ENCODE assay signal across 23 cellular contexts in the genomic region with DNA sequence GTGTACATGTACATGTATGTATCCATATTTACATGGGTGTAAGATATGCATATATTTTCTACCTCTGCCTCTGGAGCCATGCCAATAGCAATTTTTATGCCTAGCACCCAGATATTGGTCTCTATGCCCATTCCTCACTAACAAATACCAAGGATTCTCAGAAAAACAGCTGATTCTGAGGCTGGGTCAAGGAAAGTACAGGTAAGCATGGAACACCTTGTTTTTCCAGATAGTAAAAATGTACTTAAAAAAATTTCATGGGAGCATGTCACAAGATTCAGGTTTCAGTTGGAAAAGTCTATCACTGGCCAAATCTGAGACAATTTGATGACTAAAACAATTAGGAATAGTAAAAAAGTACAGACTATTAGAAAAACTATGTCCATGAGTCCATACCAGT.
A peak's percentile ranks its signal among the peaks of the same experiment; 100 is the strongest.
DNase-seq lines count a peak whose midpoint lies in the region; ATAC-seq and TF ChIP-seq lines count a peak whose summit lies in the region.
"Had no signal": no experiment of that assay in that cellular context is flagged by ENCODE, and none has a peak within 500 bp of the region (broad histone marks: within the 10 kb centered on the region; RNA-seq: fewer than 3 reads in every experiment).

No MANE protein-coding gene starts in this region.

- H3K36me3 ChIP-seq in psoas muscle (ENCODE audit: insufficient read depth in 1 of 2, low read depth in 1 of 2) (peaks cover 0 to 1% of the 10 kb centered on the region in 2 donors), body of pancreas (replicated peaks in 1 of 2; ENCODE audit: insufficient read depth in 1 of 2, low read depth in 2 of 2) (no peaks in the 10 kb centered on the region)
- H3K36me3 ChIP-seq: BLaER1 treated with 17β-estradiol and CSF1 and Interleukin-3, amounts not matched to agents 10 nM and 100 nM had no signal

- CTCF ChIA-PET in WTC11 (lab: Charles Lee): no interaction called here

- intact Hi-C loops in psoas muscle (cut with DNase I) (no loop called here), body of pancreas (cut with DNase I) (no loop called here)

- no peak overlapping the region for H3K4me3 Mint-ChIP-seq in WTC11
- H3K4me3 Mint-ChIP-seq in nephron progenitor cell: no peak overlapping the region
- H3K4me3 Mint-ChIP-seq: B cell; CD4-positive, alpha-beta T cell; CD8-positive, alpha-beta T cell had no signal

- DNase-seq in WTC11 (ENCODE audit: low spot score) (no peak), nephron progenitor cell (no peak), psoas muscle (no peak), body of pancreas (no peak), dedifferentiated amniotic fluid mesenchymal stem cell (ENCODE audit: extremely low spot score) (no peak)
- DNase-seq: 8988T; ACHN; AML-193; Caco-2; Calu3; CD4-positive, alpha-beta T cell; CD8-positive, alpha-beta T cell; DMS 273 treated with DMSO at 0.1 percent for 48 hours; DMS153; DMS53; DMS79; DND-41; EL; GDM1 had no signal

- H3K4me1 Mint-ChIP-seq in WTC11: peaks cover 6% of the 10 kb centered on the region
- H3K4me1 Mint-ChIP-seq in nephron progenitor cell: peaks cover 20% of the 10 kb centered on the region
- H3K4me1 Mint-ChIP-seq: B cell had no signal

- H3K27me3 Mint-ChIP-seq in WTC11 (ENCODE audit: low read depth) (no peaks in the 10 kb centered on the region), nephron progenitor cell (ENCODE audit: low read depth, poor library complexity) (peaks cover 7% of the 10 kb centered on the region)

- H3K27ac ChIP-seq in psoas muscle (peak overlapping the region; percentile 21), body of pancreas (no peak overlapping the region)
- H3K27ac ChIP-seq: BLaER1 treated with 17β-estradiol and CSF1 and Interleukin-3, amounts not matched to agents 10 nM and 100 nM; C4-2B had no signal

- TF ChIP-seq POLR2A in body of pancreas (IDR thresholded peaks at IDR 0.05): no peak

- H3K27ac Mint-ChIP-seq in WTC11: no peak overlapping the region
- peak overlapping the region; percentile 20 for H3K27ac Mint-ChIP-seq in nephron progenitor cell
- H3K27ac Mint-ChIP-seq: B cell; CD4-positive, alpha-beta T cell; CD8-positive, alpha-beta T cell had no signal

- POLR2A ChIA-PET in WTC11 (lab: Charles Lee): no interaction called here

- ATAC-seq in WTC11 (no peak), psoas muscle (no peak), body of pancreas (no peak)
- ATAC-seq: CD8-positive, alpha-beta T cell; GM12878 had no signal

- H3K36me3 Mint-ChIP-seq in WTC11 (no peaks in the 10 kb centered on the region), nephron progenitor cell (ENCODE audit: low read depth) (peaks cover 3% of the 10 kb centered on the region)
- H3K36me3 Mint-ChIP-seq: CD8-positive, alpha-beta T cell had no signal

- no peak for TF ChIP-seq CTCF in WTC11 (IDR thresholded peaks at IDR 0.05)
- TF ChIP-seq CTCF in nephron progenitor cell (IDR thresholded peaks at IDR 0.05): no peak
- no peak for TF ChIP-seq CTCF in psoas muscle (IDR thresholded peaks at IDR 0.05)
- TF ChIP-seq CTCF in body of pancreas (IDR thresholded peaks at IDR 0.05): no peak

- H3K9me3 ChIP-seq in psoas muscle (no peaks in the 10 kb centered on the region), body of pancreas (no peaks in the 10 kb centered on the region)
- H3K9me3 ChIP-seq: BLaER1 treated with 17β-estradiol and CSF1 and Interleukin-3, amounts not matched to agents 10 nM and 100 nM; Caco-2 had no signal

- H3K9me3 Mint-ChIP-seq in WTC11: peaks cover 15% of the 10 kb centered on the region
- no peaks in the 10 kb centered on the region for H3K9me3 Mint-ChIP-seq in nephron progenitor cell
- H3K9me3 Mint-ChIP-seq: CD4-positive, alpha-beta T cell; CD8-positive, alpha-beta T cell had no signal

- H3K4me1 ChIP-seq in psoas muscle: peaks cover 13% of the 10 kb centered on the region
- H3K4me1 ChIP-seq in body of pancreas: no peaks in the 10 kb centered on the region
- H3K4me1 ChIP-seq: BLaER1 treated with 17β-estradiol and CSF1 and Interleukin-3, amounts not matched to agents 10 nM and 100 nM had no signal

- H3K27me3 ChIP-seq in psoas muscle (ENCODE audit: insufficient read depth in 3 of 3, low read length in 2 of 3) (no peaks in the 10 kb centered on the region), body of pancreas (no peaks in the 10 kb centered on the region)
- H3K27me3 ChIP-seq: BLaER1 treated with 17β-estradiol and CSF1 and Interleukin-3, amounts not matched to agents 10 nM and 100 nM had no signal

- H3K4me3 ChIP-seq in psoas muscle: no peak overlapping the region
- no peak overlapping the region for H3K4me3 ChIP-seq in body of pancreas
- H3K4me3 ChIP-seq: BLaER1 treated with 17β-estradiol and CSF1 and Interleukin-3, amounts not matched to agents 10 nM and 100 nM; GM12878 had no signal

TF ChIP-seq in WTC11, 78 proteins besides CTCF, POLR2A, EP300 and RAD21:
- TF ChIP-seq, protein P1, sequence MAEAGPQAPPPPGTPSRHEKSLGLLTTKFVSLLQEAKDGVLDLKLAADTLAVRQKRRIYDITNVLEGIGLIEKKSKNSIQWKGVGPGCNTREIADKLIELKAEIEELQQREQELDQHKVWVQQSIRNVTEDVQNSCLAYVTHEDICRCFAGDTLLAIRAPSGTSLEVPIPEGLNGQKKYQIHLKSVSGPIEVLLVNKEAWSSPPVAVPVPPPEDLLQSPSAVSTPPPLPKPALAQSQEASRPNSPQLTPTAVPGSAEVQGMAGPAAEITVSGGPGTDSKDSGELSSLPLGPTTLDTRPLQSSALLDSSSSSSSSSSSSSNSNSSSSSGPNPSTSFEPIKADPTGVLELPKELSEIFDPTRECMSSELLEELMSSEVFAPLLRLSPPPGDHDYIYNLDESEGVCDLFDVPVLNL (CRISPR knock-in tag; IDR thresholded peaks at IDR 0.05; ENCODE audit: borderline replicate concordance, low read depth): no peak
- TF ChIP-seq ZNF317 (CRISPR knock-in tag; IDR thresholded peaks at IDR 0.05; ENCODE audit: borderline replicate concordance, low read depth): 0 out of 2 replicates have a peak, but pooled peaks have one; percentile 34
